Comparison of ENCODE assay signal across 16 cellular contexts in genomic region chr3:127418560-127419099, GRCh38.
DNase-seq lines count a peak whose midpoint lies in the region; ATAC-seq, FAIRE-seq and TF ChIP-seq lines count a peak whose summit lies in the region.
"Had no signal": no experiment of that assay in that cellular context is flagged by ENCODE, and none has a peak within 500 bp of the region (broad histone marks: within the 10 kb centered on the region; RNA-seq: fewer than 3 reads in every experiment).

No MANE protein-coding gene starts in this region.

- H3K4me1 Mint-ChIP-seq in activated CD8-positive, alpha-beta memory T cell treated with anti-CD3 and anti-CD28 coated beads, Interleukin-2, amount 10 ng/mL, durations not matched to agents 7 days and 5 days: no peaks in the 10 kb centered on the region
- H3K4me1 Mint-ChIP-seq in activated T-cell treated with anti-CD3 and anti-CD28 coated beads, Interleukin-2, amount 50 U/mL, for 24 hours (ENCODE audit: low read depth): no peaks in the 10 kb centered on the region
- H3K4me1 Mint-ChIP-seq: IgD-negative memory B cell had no signal

- intact Hi-C loops in kidney (cut with DNase I) (no loop called here), posterior vena cava (cut with DNase I) (no loop called here)

- no peak for ATAC-seq in activated CD8-positive, alpha-beta memory T cell treated with anti-CD3 and anti-CD28 coated beads, Interleukin-2, amount 10 ng/mL, durations not matched to agents 7 days and 5 days

- H3K9ac ChIP-seq in kidney (ENCODE audit: low read length in 2 of 2): no peak overlapping the region

- H3K27me3 Mint-ChIP-seq in activated CD8-positive, alpha-beta memory T cell treated with anti-CD3 and anti-CD28 coated beads, Interleukin-2, amount 10 ng/mL, durations not matched to agents 7 days and 5 days: peaks cover 57% of the 10 kb centered on the region
- H3K27me3 Mint-ChIP-seq in activated T-cell treated with anti-CD3 and anti-CD28 coated beads, Interleukin-2, amount 50 U/mL, for 24 hours: peaks cover 73% of the 10 kb centered on the region

- TF ChIP-seq CTCF in kidney (IDR thresholded peaks at IDR 0.05; ENCODE audit: borderline replicate concordance, extremely low read depth, insufficient read depth): no peak

- H3K9me3 Mint-ChIP-seq in activated CD8-positive, alpha-beta memory T cell treated with anti-CD3 and anti-CD28 coated beads, Interleukin-2, amount 10 ng/mL, durations not matched to agents 7 days and 5 days (ENCODE audit: low read depth): no peaks in the 10 kb centered on the region
- H3K9me3 Mint-ChIP-seq in activated T-cell treated with anti-CD3 and anti-CD28 coated beads, Interleukin-2, amount 50 U/mL, for 24 hours: no peaks in the 10 kb centered on the region
- H3K9me3 Mint-ChIP-seq: IgD-negative memory B cell had no signal

- DNase-seq in activated CD8-positive, alpha-beta memory T cell treated with anti-CD3 and anti-CD28 coated beads, Interleukin-2, amount 10 ng/mL, durations not matched to agents 7 days and 5 days: peak; percentile 21
- DNase-seq in activated CD8-positive, alpha-beta memory T cell treated with anti-CD3 and anti-CD28 coated beads, Interleukin-2, amount 50 U/mL, for 4 hours: no peak
- DNase-seq in NCI-H187 treated with DMSO at 0.1 percent for 48 hours (lab: John Stamatoyannopoulos, UW) (peak; percentile 73), kidney (peak; percentile 28), posterior vena cava (ENCODE audit: low spot score) (peak; percentile 56), NCI-H69 (lab: John Stamatoyannopoulos, UW) (no peak)
- DNase-seq in activated T-cell treated with anti-CD3 and anti-CD28 coated beads, Interleukin-2, amount 50 U/mL, for 24 hours: no peak
- DNase-seq: BE2C, NCI-H1105 treated with DMSO at 0.1 percent for 48 hours, NCI-H1694 treated with DMSO at 0.1 percent for 48 hours, NCI-H510A treated with DMSO at 0.1 percent for 48 hours, OCI-M1, SJCRH30 had no signal

- no peak for FAIRE-seq in kidney (lab: Jason Lieb, UNC)
- FAIRE-seq: H54, RCC 7860 had no signal

- CTCF ChIA-PET in activated CD8-positive, alpha-beta memory T cell treated with anti-CD3 and anti-CD28 coated beads, Interleukin-2, amount 10 ng/mL, durations not matched to agents 7 days and 5 days (lab: Charles Lee): no interaction called here

- no peak overlapping the region for H3K27ac Mint-ChIP-seq in activated CD8-positive, alpha-beta memory T cell treated with anti-CD3 and anti-CD28 coated beads, Interleukin-2, amount 10 ng/mL, durations not matched to agents 7 days and 5 days
- no peak overlapping the region for H3K27ac Mint-ChIP-seq in activated T-cell treated with anti-CD3 and anti-CD28 coated beads, Interleukin-2, amount 50 U/mL, for 24 hours
- H3K27ac Mint-ChIP-seq: IgD-negative memory B cell had no signal

- no peaks in the 10 kb centered on the region for H3K36me3 ChIP-seq in kidney (ENCODE audit: control insufficient read depth in 1 of 2, insufficient read depth in 2 of 2, low read length in 2 of 2)
- H3K36me3 ChIP-seq: BE2C, SJCRH30 had no signal

- no peaks in the 10 kb centered on the region for H3K9me3 ChIP-seq in kidney (ENCODE audit: control insufficient read depth in 1 of 2, low read length in 2 of 2)
- H3K9me3 ChIP-seq: BE2C, SJCRH30 had no signal

- no peak overlapping the region for H3K4me3 ChIP-seq in kidney (ENCODE audit: low read length in 2 of 2)
- H3K4me3 ChIP-seq: SJCRH30 had no signal

- H3K27ac ChIP-seq in kidney (ENCODE audit: low read depth in 2 of 2, low read length in 2 of 2): no peak overlapping the region
- H3K27ac ChIP-seq: SJCRH30 had no signal

- no peaks in the 10 kb centered on the region for H3K36me3 Mint-ChIP-seq in activated CD8-positive, alpha-beta memory T cell treated with anti-CD3 and anti-CD28 coated beads, Interleukin-2, amount 10 ng/mL, durations not matched to agents 7 days and 5 days
- H3K36me3 Mint-ChIP-seq in activated T-cell treated with anti-CD3 and anti-CD28 coated beads, Interleukin-2, amount 50 U/mL, for 24 hours (ENCODE audit: low read depth): no peaks in the 10 kb centered on the region
- H3K36me3 Mint-ChIP-seq: IgD-negative memory B cell had no signal

- H3K4me1 ChIP-seq in kidney (ENCODE audit: control insufficient read depth in 1 of 2, insufficient read depth in 1 of 2, low read depth in 1 of 2, low read length in 2 of 2): no peaks in the 10 kb centered on the region
- H3K4me1 ChIP-seq: BE2C, SJCRH30 had no signal

- H3K4me3 Mint-ChIP-seq in activated CD8-positive, alpha-beta memory T cell treated with anti-CD3 and anti-CD28 coated beads, Interleukin-2, amount 10 ng/mL, durations not matched to agents 7 days and 5 days: no peak overlapping the region
- H3K4me3 Mint-ChIP-seq in activated T-cell treated with anti-CD3 and anti-CD28 coated beads, Interleukin-2, amount 50 U/mL, for 24 hours: no peak overlapping the region
- H3K4me3 Mint-ChIP-seq: IgD-negative memory B cell had no signal

Comparison
In these comparisons a context has a peak if more than half of its experiments do, and no peak if none do; other contexts are left out.
1. DNase-seq: peak in activated CD8-positive, alpha-beta memory T cell treated with anti-CD3 and anti-CD28 coated beads, Interleukin-2, amount 10 ng/mL, durations not matched to agents 7 days and 5 days (single experiment), NCI-H187 treated with DMSO at 0.1 percent for 48 hours (single experiment), kidney (single experiment) and posterior vena cava (single experiment); none in activated CD8-positive, alpha-beta memory T cell treated with anti-CD3 and anti-CD28 coated beads, Interleukin-2, amount 50 U/mL, for 4 hours (single experiment), NCI-H69 (single experiment) and activated T-cell treated with anti-CD3 and anti-CD28 coated beads, Interleukin-2, amount 50 U/mL, for 24 hours (single experiment).